Comparison of ENCODE assay signal across 8 cellular contexts in genomic region chr12:116881325-116881866, GRCh38. TPM values are rescaled to one million over a fixed set of nuclear protein-coding genes. Genes with fewer than 3 reads are reported as not detected.
DNase-seq lines count a peak whose midpoint lies in the region; ATAC-seq and TF ChIP-seq lines count a peak whose summit lies in the region.

HRK (minus strand) TSS chr12:116881441; CDS start chr12:116881307, 134 bp downstream.

- H2AFZ ChIP-seq in SK-N-SH (ENCODE audit: low read depth): no peak within 1 kb of the TSS

- no peak within 1 kb of the TSS for H3K27ac ChIP-seq in SK-N-SH (ENCODE audit: low read depth in 2 of 2, low read length in 1 of 2)

- POLR2A ChIA-PET in SK-N-SH (lab: Yijun Ruan, JAX): interaction anchor here (0.9 to 1.0 kb wide), 2 partner anchors 29 to 84 kb away, joined by 3 read pairs; partner anchors contain the start of gene FBXW8
- POLR2A ChIA-PET in activated naive CD8-positive, alpha-beta T cell treated with anti-CD3 and anti-CD28 coated beads, Interleukin-2, amount 10 ng/mL, durations not matched to agents 7 days and 5 days (lab: Charles Lee): interaction anchor here (0.5 kb wide), 1 partner anchor 24 kb away, joined by 4 read pairs; no protein-coding TSS in a partner anchor
- POLR2A ChIA-PET in naive thymus-derived CD8-positive, alpha-beta T cell (lab: Charles Lee): no interaction called here

- TF ChIP-seq EP300 in SK-N-SH (IDR thresholded peaks at IDR 0.05; ENCODE audit: borderline replicate concordance in 1 of 2, low read depth in 1 of 2, low read length in 1 of 2): no peak

- H3K9me3 ChIP-seq in SK-N-SH: no peaks in the 10 kb centered on the region

- ATAC-seq in SK-N-SH treated with all-trans-retinoic acid at 6 μM for 48 hours (no peak; the same call in 2 of the 3 replicates), GM21786 (IDR thresholded peaks at IDR 0.05; ENCODE audit: unreplicated experiment) (no peak), GM18858 (IDR thresholded peaks at IDR 0.05; ENCODE audit: unreplicated experiment) (no peak)
- no peak for ATAC-seq in activated naive CD8-positive, alpha-beta T cell treated with anti-CD3 and anti-CD28 coated beads, Interleukin-2, amount 10 ng/mL, durations not matched to agents 7 days and 5 days (ENCODE audit: low read depth)
- ATAC-seq in naive thymus-derived CD8-positive, alpha-beta T cell: no peak

- intact Hi-C loops in posterior vena cava (cut with DNase I): loop anchor here in 1 of 2 donors (5.0 kb wide), 1 partner anchor 179 kb away; no protein-coding TSS in a partner anchor

- DNase-seq in SK-N-SH (no peak), posterior vena cava (ENCODE audit: low spot score) (no peak)
- no peak for DNase-seq in Jurkat, Clone E6-1 (ENCODE audit: low read depth, low spot score)
- DNase-seq in activated naive CD8-positive, alpha-beta T cell treated with anti-CD3 and anti-CD28 coated beads, Interleukin-2, amount 10 ng/mL, durations not matched to agents 7 days and 5 days: no peak
- DNase-seq in naive thymus-derived CD8-positive, alpha-beta T cell: no peak

- peaks cover 0 to 11% of the 10 kb centered on the region in 2 experiments; a peak in 1 of 4 replicates for H3K4me1 ChIP-seq in SK-N-SH (ENCODE audit: control insufficient read depth in 1 of 2, insufficient read depth in 2 of 2, low read depth in 1 of 2, low read length in 1 of 2)

- TF ChIP-seq RAD21 in SK-N-SH (IDR thresholded peaks at IDR 0.05; ENCODE audit: low read length): no peak

- no peaks in the 10 kb centered on the region for H3K36me3 ChIP-seq in SK-N-SH (replicated peaks in 1 of 2; ENCODE audit: control insufficient read depth in 1 of 2, insufficient read depth in 2 of 2, low read length in 1 of 2)

- no peaks in the 10 kb centered on the region for H3K79me2 ChIP-seq in SK-N-SH (ENCODE audit: insufficient read depth)

- TF ChIP-seq CTCF in SK-N-SH (IDR thresholded peaks at IDR 0.05): no peak

- peaks cover 28% of the 10 kb centered on the region for H3K4me1 Mint-ChIP-seq in activated naive CD8-positive, alpha-beta T cell treated with anti-CD3 and anti-CD28 coated beads, Interleukin-2, amount 10 ng/mL, durations not matched to agents 7 days and 5 days
- peaks cover 17 to 41% (median 36%) of the 10 kb centered on the region in 4 donors for H3K4me1 Mint-ChIP-seq in naive thymus-derived CD8-positive, alpha-beta T cell

- no peaks in the 10 kb centered on the region for H3F3A ChIP-seq in SK-N-SH (replicated peaks; ENCODE audit: insufficient read depth)

- peak within 1 kb of the TSS; percentile 84 for H3K4me3 Mint-ChIP-seq in activated naive CD8-positive, alpha-beta T cell treated with anti-CD3 and anti-CD28 coated beads, Interleukin-2, amount 10 ng/mL, durations not matched to agents 7 days and 5 days
- peak within 1 kb of the TSS; percentile 75 to 99 (median 89) for H3K4me3 Mint-ChIP-seq in naive thymus-derived CD8-positive, alpha-beta T cell

- H3K36me3 Mint-ChIP-seq in activated naive CD8-positive, alpha-beta T cell treated with anti-CD3 and anti-CD28 coated beads, Interleukin-2, amount 10 ng/mL, durations not matched to agents 7 days and 5 days: no peaks in the 10 kb centered on the region
- H3K36me3 Mint-ChIP-seq in naive thymus-derived CD8-positive, alpha-beta T cell: peaks cover 0 to 5% (median 0%) of the 10 kb centered on the region in 3 donors

- 3% methylated on average over 28 of the region's 49 CpGs for WGBS in SK-N-SH (ENCODE audit: low lambda C conversion rate)

- H3K9ac ChIP-seq in SK-N-SH: no peak within 1 kb of the TSS

- H3K9me3 Mint-ChIP-seq in activated naive CD8-positive, alpha-beta T cell treated with anti-CD3 and anti-CD28 coated beads, Interleukin-2, amount 10 ng/mL, durations not matched to agents 7 days and 5 days: no peaks in the 10 kb centered on the region
- no peaks in the 10 kb centered on the region for H3K9me3 Mint-ChIP-seq in naive thymus-derived CD8-positive, alpha-beta T cell

- peak within 1 kb of the TSS; percentile 46 to 47; a peak in 3 of 4 replicates for H3K4me3 ChIP-seq in SK-N-SH (ENCODE audit: low read depth in 2 of 2, low read length in 1 of 2)
- peak within 1 kb of the TSS; percentile 51 for H3K4me3 ChIP-seq in Jurkat, Clone E6-1 (ENCODE audit: low read length)

- H3K27ac Mint-ChIP-seq in activated naive CD8-positive, alpha-beta T cell treated with anti-CD3 and anti-CD28 coated beads, Interleukin-2, amount 10 ng/mL, durations not matched to agents 7 days and 5 days: no peak within 1 kb of the TSS
- peak within 1 kb of the TSS in 3 of 10 donors; percentile 10 to 53 (median 51) for H3K27ac Mint-ChIP-seq in naive thymus-derived CD8-positive, alpha-beta T cell

- CTCF ChIA-PET in SK-N-SH (lab: Yijun Ruan, JAX): interaction anchor here (1.1 to 2.3 kb wide), 6 partner anchors 11 to 191 kb away, joined by 3 to 7 read pairs (median 4); no protein-coding TSS in a partner anchor

- peaks cover 50% of the 10 kb centered on the region for H3K27me3 ChIP-seq in SK-N-SH (ENCODE audit: insufficient read depth)

- peak within 1 kb of the TSS; percentile 71 for H3K4me2 ChIP-seq in SK-N-SH

- H3K9me2 ChIP-seq in SK-N-SH: no peaks in the 10 kb centered on the region

- H4K20me1 ChIP-seq in SK-N-SH (ENCODE audit: insufficient read depth): 0 out of 2 replicates have a peak, but pooled peaks cover 6% of the 10 kb centered on the region

- H3K27me3 Mint-ChIP-seq in activated naive CD8-positive, alpha-beta T cell treated with anti-CD3 and anti-CD28 coated beads, Interleukin-2, amount 10 ng/mL, durations not matched to agents 7 days and 5 days: peaks cover 84% of the 10 kb centered on the region
- H3K27me3 Mint-ChIP-seq in naive thymus-derived CD8-positive, alpha-beta T cell: peaks cover 34 to 81% (median 55%) of the 10 kb centered on the region in 5 donors

TF ChIP-seq in SK-N-SH, 30 proteins besides CTCF, POLR2A, EP300 and RAD21 (continues in another document):
- TF ChIP-seq RFX5 (IDR thresholded peaks at IDR 0.05; ENCODE audit: low read length): no peak
- no peak for TF ChIP-seq RXRA (IDR thresholded peaks at IDR 0.05; ENCODE audit: borderline replicate concordance, low read depth)
- TF ChIP-seq TAF1 (IDR thresholded peaks at IDR 0.05; ENCODE audit: borderline replicate concordance, low read depth, low read length): no peak
- no peak for TF ChIP-seq TEAD4 (IDR thresholded peaks at IDR 0.05; ENCODE audit: borderline replicate concordance, insufficient read depth)
- no peak for TF ChIP-seq JUND (IDR thresholded peaks at IDR 0.05)
- no peak for TF ChIP-seq SIN3A (IDR thresholded peaks at IDR 0.05; ENCODE audit: borderline replicate concordance, low read depth, low read length)
- TF ChIP-seq YY1 (IDR thresholded peaks at IDR 0.05; ENCODE audit: low read depth): no peak

TF ChIP-seq in SK-N-SH treated with all-trans-retinoic acid at 6 μM for 48 hours, 23 proteins besides CTCF, POLR2A, EP300 and RAD21 (continues in another document):
- TF ChIP-seq CREB5 (CRISPR knock-in tag; IDR thresholded peaks at IDR 0.05; ENCODE audit: low read depth): no peak
- TF ChIP-seq GLIS3 (CRISPR knock-in tag; IDR thresholded peaks at IDR 0.05): no peak
- no peak for TF ChIP-seq ISL1 (CRISPR knock-in tag; IDR thresholded peaks at IDR 0.05)
- no peak for TF ChIP-seq OSR1 (CRISPR knock-in tag; IDR thresholded peaks at IDR 0.05)
- no peak for TF ChIP-seq CSDC2 (CRISPR knock-in tag; IDR thresholded peaks at IDR 0.05)
- TF ChIP-seq ZFP3 (CRISPR knock-in tag; IDR thresholded peaks at IDR 0.05): no peak
- no peak for TF ChIP-seq ZNF8 (CRISPR knock-in tag; IDR thresholded peaks at IDR 0.05)
- no peak for TF ChIP-seq SNAI2 (CRISPR knock-in tag; IDR thresholded peaks at IDR 0.05)
- no peak for TF ChIP-seq ZNF565 (CRISPR knock-in tag; conservative IDR thresholded peaks at IDR 0.05; ENCODE audit: low read depth)
- TF ChIP-seq BACH2 (CRISPR knock-in tag; IDR thresholded peaks at IDR 0.05; ENCODE audit: borderline replicate concordance): no peak
- TF ChIP-seq TOX (CRISPR knock-in tag; IDR thresholded peaks at IDR 0.05; ENCODE audit: borderline replicate concordance): no peak
- no peak for TF ChIP-seq RARB (CRISPR knock-in tag; IDR thresholded peaks at IDR 0.05)
- no peak for TF ChIP-seq PPARA (CRISPR knock-in tag; IDR thresholded peaks at IDR 0.05; ENCODE audit: borderline replicate concordance)
- no peak for TF ChIP-seq PATZ1 (CRISPR knock-in tag; IDR thresholded peaks at IDR 0.05; ENCODE audit: borderline replicate concordance)

RNA-seq across cellular contexts. Expression of gene HRK, which starts in this region (rescaled TPM):
- 0.02 and 0.03 TPM in 2 replicates for polyA plus RNA-seq in SK-N-SH (2012; rRNA removed)
- 0.01 TPM in 2 replicates for polyA plus RNA-seq in SK-N-SH (2012; cell fraction: cytosol; rRNA removed)
- polyA plus RNA-seq in SK-N-SH (2012; cell fraction: nucleus; rRNA removed): 0.01 TPM in 2 replicates
- polyA plus RNA-seq in Jurkat, Clone E6-1 (2012; ENCODE audit: insufficient read depth, insufficient read length): 0.71 TPM
- not detected for total RNA-seq in activated naive CD8-positive, alpha-beta T cell treated with anti-CD3 and anti-CD28 coated beads, Interleukin-2, amount 10 ng/mL, durations not matched to agents 7 days and 5 days
- under 1 TPM; 0.13 to 0.30 TPM for total RNA-seq in naive thymus-derived CD8-positive, alpha-beta T cell
- polyA plus RNA-seq in naive thymus-derived CD8-positive, alpha-beta T cell: not detected
- not detected for total RNA-seq in posterior vena cava
